Comparison of ENCODE assay signal across 12 cellular contexts in the genomic region with DNA sequence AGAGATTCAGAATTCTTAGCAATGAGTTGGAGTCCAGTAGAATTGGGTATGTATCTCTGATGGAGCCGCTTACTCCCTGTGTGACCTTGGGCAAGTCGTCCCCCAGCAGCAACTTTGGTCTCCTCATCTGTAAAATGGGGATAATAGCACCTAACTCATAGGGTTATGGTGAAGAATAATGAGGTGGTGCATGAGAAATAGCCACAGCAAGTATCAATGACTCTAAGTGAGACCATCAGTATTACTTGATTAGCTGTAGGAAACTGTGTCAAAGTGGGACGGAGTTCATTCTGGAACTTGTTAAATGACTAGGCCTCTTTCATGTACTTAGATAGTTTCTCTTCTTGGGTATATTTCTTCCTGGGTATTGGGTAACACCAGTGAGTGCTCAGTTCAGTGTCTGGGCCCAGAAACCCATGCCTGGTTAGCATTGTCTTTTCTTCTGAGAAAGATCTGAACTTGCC. TPM values are rescaled to one million over a fixed set of nuclear protein-coding genes. Genes with fewer than 3 reads are reported as not detected.
DNase-seq lines count a peak whose midpoint lies in the region; ATAC-seq and TF ChIP-seq lines count a peak whose summit lies in the region.
"Had no signal": no experiment of that assay in that cellular context is flagged by ENCODE, and none has a peak within 500 bp of the region (broad histone marks: within the 10 kb centered on the region; RNA-seq: fewer than 3 reads in every experiment).

No MANE protein-coding gene starts in this region.

- no peaks in the 10 kb centered on the region for H3K36me3 ChIP-seq in naive thymus-derived CD4-positive, alpha-beta T cell (ENCODE audit: control insufficient read depth in 2 of 3, insufficient read depth in 3 of 3, low read length in 3 of 3)
- no peaks in the 10 kb centered on the region for H3K36me3 ChIP-seq in gastrocnemius medialis
- H3K36me3 ChIP-seq: cardiac muscle cell, thyroid gland had no signal

- peaks cover 7 to 43% (median 17%) of the 10 kb centered on the region in 5 donors for H3K36me3 Mint-ChIP-seq in naive thymus-derived CD4-positive, alpha-beta T cell

- POLR2A ChIA-PET in naive thymus-derived CD4-positive, alpha-beta T cell (lab: Charles Lee): interaction anchor here (1.2 to 1.3 kb wide), 4 partner anchors 8 to 21 kb away, joined by 3 to 4 read pairs (median 3); no protein-coding TSS in a partner anchor

- intact Hi-C loops in naive thymus-derived CD4-positive, alpha-beta T cell (cut with micrococcal nuclease): no loop called here
- intact Hi-C loops in gastrocnemius medialis (cut with DNase I; ENCODE audit: low total_unique reads): no loop called here

- no peak overlapping the region for H3K4me3 ChIP-seq in naive thymus-derived CD4-positive, alpha-beta T cell (ENCODE audit: low read length)
- no peak overlapping the region for H3K4me3 ChIP-seq in gastrocnemius medialis
- H3K4me3 ChIP-seq: cardiac muscle cell, thyroid gland had no signal

- H3K27ac ChIP-seq in naive thymus-derived CD4-positive, alpha-beta T cell (ENCODE audit: low read depth, low read length): no peak overlapping the region
- no peak overlapping the region for H3K27ac ChIP-seq in gastrocnemius medialis
- H3K27ac ChIP-seq: 22Rv1, cardiac muscle cell, thyroid gland had no signal

- no peaks in the 10 kb centered on the region for H3K27me3 ChIP-seq in naive thymus-derived CD4-positive, alpha-beta T cell (ENCODE audit: control insufficient read depth in 2 of 2, insufficient read depth in 2 of 2, low read length in 2 of 2)
- peaks cover 6 to 13% (median 7%) of the 10 kb centered on the region in 3 donors for H3K27me3 ChIP-seq in gastrocnemius medialis
- H3K27me3 ChIP-seq: thyroid gland had no signal

- ATAC-seq in GM21786 (IDR thresholded peaks at IDR 0.05; ENCODE audit: unreplicated experiment) (peak; percentile 68), HG03571 (IDR thresholded peaks at IDR 0.05; ENCODE audit: unreplicated experiment) (peak; percentile 55), gastrocnemius medialis (no peak)
- ATAC-seq in naive thymus-derived CD4-positive, alpha-beta T cell: peak; percentile 29

- DNase-seq in SIG-M5 treated with dmso at 0.1 percent for 504 hours (lab: John Stamatoyannopoulos, UW; ENCODE audit: unreplicated experiment) (peak; percentile 45), SIG-M5 (lab: John Stamatoyannopoulos, UW) (no peak), gastrocnemius medialis (no peak), A172 (ENCODE audit: low spot score) (no peak), inferior parietal cortex (ENCODE audit: extremely low spot score) (no peak)
- DNase-seq in naive thymus-derived CD4-positive, alpha-beta T cell: no peak
- DNase-seq: NCI-H1694, thyroid gland had no signal

- TF ChIP-seq POLR2A in gastrocnemius medialis (IDR thresholded peaks at IDR 0.05): no peak

- peak overlapping the region in 7 of 9 donors; percentile 24 to 85 (median 75) for H3K27ac Mint-ChIP-seq in naive thymus-derived CD4-positive, alpha-beta T cell

- peaks cover 24 to 27% of the 10 kb centered on the region in 2 donors for H3K4me1 ChIP-seq in naive thymus-derived CD4-positive, alpha-beta T cell (ENCODE audit: control insufficient read depth in 2 of 2, insufficient read depth in 2 of 2, low read length in 2 of 2)
- no peaks in the 10 kb centered on the region for H3K4me1 ChIP-seq in gastrocnemius medialis
- H3K4me1 ChIP-seq: thyroid gland had no signal

- no peak for TF ChIP-seq CTCF in gastrocnemius medialis (IDR thresholded peaks at IDR 0.05 in 4 of 5, conservative IDR thresholded peaks at IDR 0.05 in 1 of 5)

- no peaks in the 10 kb centered on the region for H3K9me3 ChIP-seq in naive thymus-derived CD4-positive, alpha-beta T cell (ENCODE audit: control insufficient read depth in 2 of 3, low read length in 3 of 3)
- H3K9me3 ChIP-seq in gastrocnemius medialis: no peaks in the 10 kb centered on the region
- H3K9me3 ChIP-seq: thyroid gland had no signal

- in situ Hi-C loops in gastrocnemius medialis (cut with MboI; ENCODE audit: low sequenced_read_pairs in 4 of 4): no loop called here

- peaks cover 0 to under 1% (median 0%) of the 10 kb centered on the region in 11 donors for H3K9me3 Mint-ChIP-seq in naive thymus-derived CD4-positive, alpha-beta T cell

- CTCF ChIA-PET in naive thymus-derived CD4-positive, alpha-beta T cell (lab: Charles Lee): no interaction called here

- peaks cover 51 to 83% (median 72%) of the 10 kb centered on the region in 7 donors for H3K4me1 Mint-ChIP-seq in naive thymus-derived CD4-positive, alpha-beta T cell

- H3K27me3 Mint-ChIP-seq in naive thymus-derived CD4-positive, alpha-beta T cell: no peaks in the 10 kb centered on the region

- peak overlapping the region in 1 of 10 donors; percentile 51 for H3K4me3 Mint-ChIP-seq in naive thymus-derived CD4-positive, alpha-beta T cell

RNA-seq across cellular contexts. Expression of gene PRKCB, which starts 6.4 kb away (rescaled TPM):
- 100 to 1,000 TPM in 1 of 5 experiments, 10 to 100 TPM in 4; 72.5 to 180 (median 73.1) TPM for total RNA-seq in naive thymus-derived CD4-positive, alpha-beta T cell
- polyA plus RNA-seq in naive thymus-derived CD4-positive, alpha-beta T cell: 10 to 100 TPM; 32.4 to 56.2 TPM
- total RNA-seq in gastrocnemius medialis: 1 to 10 TPM in 3 of 4 donors, under 1 TPM in 1; 0.51 to 1.3 (median 1.1) TPM
- not detected in 2 replicates for total RNA-seq in A172 (2014; rRNA removed; shearing (Covaris generic))

Comparison
In these comparisons a context has a peak if more than half of its experiments do, and no peak if none do; other contexts are left out.
1. ATAC-seq: peak in GM21786 (single experiment), HG03571 (single experiment) and naive thymus-derived CD4-positive, alpha-beta T cell (single experiment); none in gastrocnemius medialis (0 of 2).
2. RNA of gene PRKCB, which starts 6.4 kb away (total RNA-seq): 72.5 to 180 TPM in naive thymus-derived CD4-positive, alpha-beta T cell; 0.51 to 1.3 TPM in gastrocnemius medialis and not detected in A172; every median in the first group is over 10 times any median in the second.